ENCODE assay signal across 25 cellular contexts in genomic region chr9:137798142-137798541, GRCh38.
A peak's percentile ranks its signal among the peaks of the same experiment; 100 is the strongest.
DNase-seq lines count a peak whose midpoint lies in the region; ATAC-seq, FAIRE-seq and TF ChIP-seq lines count a peak whose summit lies in the region.
"Had no signal": no experiment of that assay in that cellular context is flagged by ENCODE, and none has a peak within 500 bp of the region (broad histone marks: within the 10 kb centered on the region; RNA-seq: fewer than 3 reads in every experiment).

No MANE protein-coding gene starts in this region.

- H3K4me1 Mint-ChIP-seq in activated T-cell treated with anti-CD3 and anti-CD28 coated beads, Interleukin-2, amount 50 U/mL, for 24 hours (ENCODE audit: low read depth) = no peaks in the 10 kb centered on the region
- no peaks in the 10 kb centered on the region for H3K4me1 Mint-ChIP-seq in activated T-cell treated with anti-CD3 and anti-CD28 coated beads, Interleukin-2, amount 50 U/mL, for 4 hours (ENCODE audit: low read depth)
- peaks cover 6 to 9% of the 10 kb centered on the region in 2 donors for H3K4me1 Mint-ChIP-seq in stimulated activated naive B cell treated with anti-CD40 and anti-IgM and Interleukin-4, amounts not matched to agents 10 μg/mL and 1 μg/mL and 100 μg/mL, for 72 hours
- H3K4me1 Mint-ChIP-seq in MCF 10A (ENCODE audit: insufficient read depth, unreplicated experiment) = no peaks in the 10 kb centered on the region
- H3K4me1 Mint-ChIP-seq in activated CD8-positive, alpha-beta T cell treated with anti-CD3 and anti-CD28 coated beads for 36 hours (ENCODE audit: low read depth) = no peaks in the 10 kb centered on the region
- H3K4me1 Mint-ChIP-seq: CD14-positive monocyte had no signal

- H3K4me3 Mint-ChIP-seq in activated T-cell treated with anti-CD3 and anti-CD28 coated beads, Interleukin-2, amount 50 U/mL, for 24 hours = no peak overlapping the region
- H3K4me3 Mint-ChIP-seq in activated T-cell treated with anti-CD3 and anti-CD28 coated beads, Interleukin-2, amount 50 U/mL, for 4 hours = no peak overlapping the region
- H3K4me3 Mint-ChIP-seq in stimulated activated naive B cell treated with anti-CD40 and anti-IgM and Interleukin-4, amounts not matched to agents 10 μg/mL and 1 μg/mL and 100 μg/mL, for 72 hours = no peak overlapping the region
- no peak overlapping the region for H3K4me3 Mint-ChIP-seq in MCF 10A (ENCODE audit: unreplicated experiment)
- H3K4me3 Mint-ChIP-seq in activated CD8-positive, alpha-beta T cell treated with anti-CD3 and anti-CD28 coated beads for 36 hours = no peak overlapping the region
- H3K4me3 Mint-ChIP-seq: CD14-positive monocyte; CD4-positive, alpha-beta T cell; CD8-positive, alpha-beta memory T cell had no signal

- H3K9me1 ChIP-seq in K562 (ENCODE audit: control insufficient read depth, insufficient read depth, low read length) = peaks cover 3% of the 10 kb centered on the region

- H3K27ac ChIP-seq in heart left ventricle = no peak overlapping the region
- H3K27ac ChIP-seq in K562 (ENCODE audit: extremely low read depth, low read depth, low read length) = no peak overlapping the region
- H3K27ac ChIP-seq: 22Rv1; BLaER1 treated with 17β-estradiol and CSF1 and Interleukin-3, amounts not matched to agents 10 nM and 100 nM; GM23248 had no signal

- no peaks in the 10 kb centered on the region for H3K9me3 Mint-ChIP-seq in activated T-cell treated with anti-CD3 and anti-CD28 coated beads, Interleukin-2, amount 50 U/mL, for 24 hours
- no peaks in the 10 kb centered on the region for H3K9me3 Mint-ChIP-seq in activated T-cell treated with anti-CD3 and anti-CD28 coated beads, Interleukin-2, amount 50 U/mL, for 4 hours
- no peaks in the 10 kb centered on the region for H3K9me3 Mint-ChIP-seq in stimulated activated naive B cell treated with anti-CD40 and anti-IgM and Interleukin-4, amounts not matched to agents 10 μg/mL and 1 μg/mL and 100 μg/mL, for 72 hours
- H3K9me3 Mint-ChIP-seq in MCF 10A (ENCODE audit: unreplicated experiment) = no peaks in the 10 kb centered on the region
- H3K9me3 Mint-ChIP-seq in activated CD8-positive, alpha-beta T cell treated with anti-CD3 and anti-CD28 coated beads for 36 hours = no peaks in the 10 kb centered on the region
- H3K9me3 Mint-ChIP-seq: CD4-positive, alpha-beta T cell; CD8-positive, alpha-beta memory T cell had no signal

- no peak for ATAC-seq in activated T-cell treated with anti-CD3 and anti-CD28 coated beads, Interleukin-2, amount 50 U/mL, for 4 hours
- ATAC-seq in left cardiac atrium = no peak
- ATAC-seq in heart left ventricle = no peak
- no peak for ATAC-seq in K562
- no peak for ATAC-seq in stimulated activated naive B cell treated with anti-CD40 and anti-IgM and Interleukin-4, amounts not matched to agents 10 μg/mL and 1 μg/mL and 100 μg/mL, for 72 hours (replicated peaks)
- ATAC-seq in activated CD8-positive, alpha-beta T cell treated with anti-CD3 and anti-CD28 coated beads for 36 hours = no peak
- ATAC-seq: GM12878 had no signal

- peak overlapping the region; percentile 29 for H3K27ac Mint-ChIP-seq in activated T-cell treated with anti-CD3 and anti-CD28 coated beads, Interleukin-2, amount 50 U/mL, for 24 hours
- peak overlapping the region; percentile 77 for H3K27ac Mint-ChIP-seq in stimulated activated naive B cell treated with anti-CD40 and anti-IgM and Interleukin-4, amounts not matched to agents 10 μg/mL and 1 μg/mL and 100 μg/mL, for 72 hours
- H3K27ac Mint-ChIP-seq in MCF 10A (ENCODE audit: low read depth, unreplicated experiment) = no peak overlapping the region
- no peak overlapping the region for H3K27ac Mint-ChIP-seq in activated CD8-positive, alpha-beta T cell treated with anti-CD3 and anti-CD28 coated beads for 36 hours
- H3K27ac Mint-ChIP-seq: CD4-positive, alpha-beta T cell had no signal

- TF ChIP-seq POLR2A in heart left ventricle (IDR thresholded peaks at IDR 0.05) (no peak), K562 (conservative IDR thresholded peaks at IDR 0.05) (no peak)

- H3K27me3 Mint-ChIP-seq in activated T-cell treated with anti-CD3 and anti-CD28 coated beads, Interleukin-2, amount 50 U/mL, for 24 hours = no peaks in the 10 kb centered on the region
- H3K27me3 Mint-ChIP-seq in activated T-cell treated with anti-CD3 and anti-CD28 coated beads, Interleukin-2, amount 50 U/mL, for 4 hours (ENCODE audit: low read depth) = no peaks in the 10 kb centered on the region
- H3K27me3 Mint-ChIP-seq in stimulated activated naive B cell treated with anti-CD40 and anti-IgM and Interleukin-4, amounts not matched to agents 10 μg/mL and 1 μg/mL and 100 μg/mL, for 72 hours = no peaks in the 10 kb centered on the region
- no peaks in the 10 kb centered on the region for H3K27me3 Mint-ChIP-seq in MCF 10A (ENCODE audit: insufficient read depth, unreplicated experiment)
- no peaks in the 10 kb centered on the region for H3K27me3 Mint-ChIP-seq in activated CD8-positive, alpha-beta T cell treated with anti-CD3 and anti-CD28 coated beads for 36 hours
- H3K27me3 Mint-ChIP-seq: CD4-positive, alpha-beta T cell; CD8-positive, alpha-beta memory T cell had no signal

- no peak for DNase-seq in activated T-cell treated with anti-CD3 and anti-CD28 coated beads, Interleukin-2, amount 50 U/mL, for 24 hours
- no peak for DNase-seq in activated T-cell treated with anti-CD3 and anti-CD28 coated beads, Interleukin-2, amount 50 U/mL, for 4 hours
- peak; percentile 0 for DNase-seq in left cardiac atrium
- DNase-seq in heart left ventricle = no peak
- no peak for DNase-seq in K562 (ENCODE audit: extremely low read depth in 1 of 4, low spot score in 3 of 4)
- no peak for DNase-seq in stimulated activated naive B cell treated with anti-CD40 and anti-IgM and Interleukin-4, amounts not matched to agents 10 μg/mL and 1 μg/mL and 100 μg/mL, for 72 hours
- DNase-seq in MCF 10A (ENCODE audit: unreplicated experiment) = no peak
- no peak for DNase-seq in activated CD8-positive, alpha-beta T cell treated with anti-CD3 and anti-CD28 coated beads for 36 hours
- DNase-seq: BE2C; CD4-positive, alpha-beta T cell; DMS 273 treated with DMSO at 0.1 percent for 48 hours; EL; GDM1; GM23248; H7; HCEC 1CT had no signal

- no peaks in the 10 kb centered on the region for H3K27me3 ChIP-seq in heart left ventricle
- no peaks in the 10 kb centered on the region for H3K27me3 ChIP-seq in K562 (ENCODE audit: control insufficient read depth in 2 of 2, insufficient read depth in 2 of 2, low read length in 2 of 2)
- H3K27me3 ChIP-seq: BE2C; BLaER1 treated with 17β-estradiol and CSF1 and Interleukin-3, amounts not matched to agents 10 nM and 100 nM had no signal

- H3K9me3 ChIP-seq in heart left ventricle (no peaks in the 10 kb centered on the region), K562 (replicated peaks; ENCODE audit: control insufficient read depth, insufficient read depth, low read depth, low read length) (no peaks in the 10 kb centered on the region)
- H3K9me3 ChIP-seq: BE2C; BLaER1 treated with 17β-estradiol and CSF1 and Interleukin-3, amounts not matched to agents 10 nM and 100 nM had no signal

- peaks cover 97% of the 10 kb centered on the region for H3K36me3 Mint-ChIP-seq in activated T-cell treated with anti-CD3 and anti-CD28 coated beads, Interleukin-2, amount 50 U/mL, for 24 hours (ENCODE audit: low read depth)
- H3K36me3 Mint-ChIP-seq in activated T-cell treated with anti-CD3 and anti-CD28 coated beads, Interleukin-2, amount 50 U/mL, for 4 hours (ENCODE audit: insufficient read depth) = peaks cover 57% of the 10 kb centered on the region
- peaks cover 69 to 90% of the 10 kb centered on the region in 2 donors for H3K36me3 Mint-ChIP-seq in stimulated activated naive B cell treated with anti-CD40 and anti-IgM and Interleukin-4, amounts not matched to agents 10 μg/mL and 1 μg/mL and 100 μg/mL, for 72 hours
- peaks cover 67% of the 10 kb centered on the region for H3K36me3 Mint-ChIP-seq in MCF 10A (ENCODE audit: insufficient read depth, unreplicated experiment)
- H3K36me3 Mint-ChIP-seq in activated CD8-positive, alpha-beta T cell treated with anti-CD3 and anti-CD28 coated beads for 36 hours (ENCODE audit: low read depth) = peaks cover 36% of the 10 kb centered on the region

- CTCF ChIA-PET in K562 (lab: Yijun Ruan, JAX; ENCODE audit: low intra/inter-chr PET ratio) = no interaction called here
- CTCF ChIA-PET in MCF 10A (lab: Yijun Ruan, JAX) = no interaction called here
- CTCF ChIA-PET in activated CD8-positive, alpha-beta T cell treated with anti-CD3 and anti-CD28 coated beads for 36 hours (lab: Charles Lee) = no interaction called here

- no peak overlapping the region for H2AFZ ChIP-seq in K562 (ENCODE audit: low read depth, low read length)
- H2AFZ ChIP-seq: GM23248 had no signal

- POLR2A ChIA-PET in K562 (lab: Yijun Ruan, JAX) = interaction anchor here (0.7 kb wide), 1 partner anchor 20 kb away, joined by 3 read pairs; no protein-coding TSS in a partner anchor
- POLR2A ChIA-PET in MCF 10A (lab: Yijun Ruan, JAX) = interaction anchor here (0.6 to 0.7 kb wide), 2 partner anchors 11 to 192 kb away, joined by 3 read pairs; no protein-coding TSS in a partner anchor
- POLR2A ChIA-PET in activated CD8-positive, alpha-beta T cell treated with anti-CD3 and anti-CD28 coated beads for 36 hours (lab: Charles Lee) = no interaction called here

- H3K4me2 ChIP-seq in K562 (ENCODE audit: insufficient read depth, low read length) = no peak overlapping the region

- BruUV-seq in K562 (replicated peaks; lab: Mats Ljungman, UMichigan) = no TSS peak
- no TSS peak for BruUV-seq in MCF 10A (replicated peaks; lab: Mats Ljungman, UMichigan)

- H3K79me2 ChIP-seq in K562 (ENCODE audit: control insufficient read depth, insufficient read depth, low read length) = no peaks in the 10 kb centered on the region

- TF ChIP-seq CTCF in heart left ventricle (IDR thresholded peaks at IDR 0.05) = no peak
- no peak for TF ChIP-seq CTCF in K562 (IDR thresholded peaks at IDR 0.05 in 2 of 3, conservative IDR thresholded peaks at IDR 0.05 in 1 of 3; ENCODE audit: insufficient read depth in 2 of 3, low read depth in 1 of 3, low read length in 3 of 3)
- no peak for TF ChIP-seq CTCF in MCF 10A (IDR thresholded peaks at IDR 0.05; ENCODE audit: unreplicated experiment)
- no peak for TF ChIP-seq CTCF in activated CD8-positive, alpha-beta T cell treated with anti-CD3 and anti-CD28 coated beads for 36 hours (IDR thresholded peaks at IDR 0.05)

- H3K36me3 ChIP-seq in heart left ventricle (peaks cover 0 to 95% (median 89%) of the 10 kb centered on the region in 9 donors), K562 (ENCODE audit: control insufficient read depth, insufficient read depth, low read length) (peaks cover 78% of the 10 kb centered on the region)

- no peak for TF ChIP-seq EP300 in K562 (IDR thresholded peaks at IDR 0.05; ENCODE audit: low read length)

- H3K9ac ChIP-seq in K562 (ENCODE audit: insufficient read depth in 1 of 2, low read depth in 2 of 2, low read length in 2 of 2) = no peak overlapping the region
- H3K9ac ChIP-seq: BLaER1 treated with 17β-estradiol and CSF1 and Interleukin-3, amounts not matched to agents 10 nM and 100 nM; GM23248 had no signal

- 97 to 98% (median 98%) methylated on average over 9 of the region's 9 CpGs for WGBS in heart left ventricle, 4 donors
- 98% methylated on average over 7 of the region's 9 CpGs for WGBS in K562 (ENCODE audit: insufficient coverage, low coverage, missing lambda C conversion rate)

- no peak for FAIRE-seq in K562 (lab: Jason Lieb, UNC)
- FAIRE-seq: A204.1, D721Med, GM12878, GM19239, H1 had no signal

- H4K20me1 ChIP-seq in K562 (replicated peaks; ENCODE audit: control insufficient read depth, insufficient read depth, low read length) = no peaks in the 10 kb centered on the region

- intact Hi-C loops in left cardiac atrium (cut with DNase I) = no loop called here
- intact Hi-C loops in heart left ventricle (cut with DNase I) = no loop called here
- intact Hi-C loops in K562 (cut with micrococcal nuclease) = no loop called here
- intact Hi-C loops in MCF 10A (cut with micrococcal nuclease) = no loop called here
- intact Hi-C loops in activated CD8-positive, alpha-beta T cell treated with anti-CD3 and anti-CD28 coated beads for 36 hours (cut with micrococcal nuclease) = no loop called here

- in situ Hi-C loops in K562 (cut with MboI) = no loop called here

- H3K4me3 ChIP-seq in heart left ventricle = no peak overlapping the region
- H3K4me3 ChIP-seq in K562 = no peak overlapping the region
- H3K4me3 ChIP-seq: BLaER1 treated with 17β-estradiol and CSF1 and Interleukin-3, amounts not matched to agents 10 nM and 100 nM; GM12878; GM23248 had no signal

- H3K4me1 ChIP-seq in heart left ventricle (no peaks in the 10 kb centered on the region), K562 (replicated peaks in 1 of 2; ENCODE audit: control insufficient read depth in 2 of 2, insufficient read depth in 2 of 2, low read length in 2 of 2) (0 out of 5 replicates have a peak, but pooled peaks cover 0 to 3% of the 10 kb centered on the region in 2 experiments)
- H3K4me1 ChIP-seq: BE2C had no signal

- no peak for TF ChIP-seq RAD21 in K562 (CRISPR knock-in tag; conservative IDR thresholded peaks at IDR 0.05 in 1 of 2, IDR thresholded peaks at IDR 0.05 in 1 of 2)

Comparison
In these comparisons a context has a peak if more than half of its experiments do, and no peak if none do; other contexts are left out.
1. H3K27ac Mint-ChIP-seq: peak in activated T-cell treated with anti-CD3 and anti-CD28 coated beads, Interleukin-2, amount 50 U/mL, for 24 hours (single experiment) and stimulated activated naive B cell treated with anti-CD40 and anti-IgM and Interleukin-4, amounts not matched to agents 10 μg/mL and 1 μg/mL and 100 μg/mL, for 72 hours (single experiment); none in MCF 10A (single experiment) and activated CD8-positive, alpha-beta T cell treated with anti-CD3 and anti-CD28 coated beads for 36 hours (single experiment).